ENCODE assay signal across 15 cellular contexts in genomic region chr11:47507868-47508594, GRCh38. TPM values are rescaled to one million over a fixed set of nuclear protein-coding genes. Genes with fewer than 3 reads are reported as not detected.
DNase-seq lines count a peak whose midpoint lies in the region; ATAC-seq and TF ChIP-seq lines count a peak whose summit lies in the region.
"Had no signal": no experiment of that assay in that cellular context is flagged by ENCODE, and none has a peak within 500 bp of the region (broad histone marks: within the 10 kb centered on the region; RNA-seq: fewer than 3 reads in every experiment).

No MANE protein-coding gene starts in this region.

- H4K20me1 ChIP-seq in SU-DHL-6 (ENCODE audit: low read depth, low read length) (peaks cover 15% of the 10 kb centered on the region; the same call in 1 of the 2 replicates), hepatocyte (ENCODE audit: insufficient read depth, poor library complexity, severe bottlenecking) (peaks cover 61% of the 10 kb centered on the region)

- intact Hi-C loops in gastrocnemius medialis (cut with DNase I; ENCODE audit: low total_unique reads) = no loop called here
- intact Hi-C loops in head of caudate nucleus (cut with DNase I) = no loop called here

- CTCF ChIA-PET in activated CD4-positive, alpha-beta T cell treated with anti-CD3 and anti-CD28 coated beads, Interleukin-2, amount 10 ng/mL, durations not matched to agents 7 days and 5 days (lab: Charles Lee) = interaction anchor here (2.4 to 3.3 kb wide), 2 partner anchors 11 to 12 kb away, joined by 9 to 15 read pairs; no protein-coding TSS in a partner anchor

- H3K4me3 Mint-ChIP-seq in activated CD4-positive, alpha-beta T cell treated with anti-CD3 and anti-CD28 coated beads, Interleukin-2, amount 10 ng/mL, durations not matched to agents 7 days and 5 days = no peak overlapping the region
- H3K4me3 Mint-ChIP-seq: mesothelial cell of epicardium had no signal

- H3K9me3 ChIP-seq in SU-DHL-6 (ENCODE audit: insufficient read depth, low read length) = no peaks in the 10 kb centered on the region
- no peaks in the 10 kb centered on the region for H3K9me3 ChIP-seq in hepatocyte (ENCODE audit: low read depth)
- H3K9me3 ChIP-seq in gastrocnemius medialis = no peaks in the 10 kb centered on the region
- H3K9me3 ChIP-seq: ascending aorta, upper lobe of right lung had no signal

- H3K9ac ChIP-seq in SU-DHL-6 (ENCODE audit: low read length) = no peak overlapping the region

- H3K27ac ChIP-seq in SU-DHL-6 (ENCODE audit: low read depth, low read length) (peak overlapping the region; percentile 49), hepatocyte (peak overlapping the region; percentile 89), gastrocnemius medialis (peak overlapping the region; percentile 32 to 89 (median 80))

- H3K79me2 ChIP-seq in SU-DHL-6 (ENCODE audit: insufficient read depth, low read length) (peaks cover 100% of the 10 kb centered on the region), hepatocyte (peaks cover 99% of the 10 kb centered on the region)

- H3K27me3 ChIP-seq in SU-DHL-6 (ENCODE audit: low read length) = no peaks in the 10 kb centered on the region
- H3K27me3 ChIP-seq in hepatocyte = no peaks in the 10 kb centered on the region
- H3K27me3 ChIP-seq in gastrocnemius medialis = no peaks in the 10 kb centered on the region
- H3K27me3 ChIP-seq: ascending aorta, upper lobe of right lung had no signal

- H3K36me3 Mint-ChIP-seq in activated CD4-positive, alpha-beta T cell treated with anti-CD3 and anti-CD28 coated beads, Interleukin-2, amount 10 ng/mL, durations not matched to agents 7 days and 5 days (ENCODE audit: low read depth) = peaks cover 17% of the 10 kb centered on the region
- H3K36me3 Mint-ChIP-seq: mesothelial cell of epicardium had no signal

- H3K4me2 ChIP-seq in SU-DHL-6 (ENCODE audit: low read depth, low read length, poor library complexity, severe bottlenecking) = peak overlapping the region; percentile 2
- H3K4me2 ChIP-seq in hepatocyte = no peak overlapping the region

- no peak for ATAC-seq in gastrocnemius medialis
- ATAC-seq: HCT116, sciatic nerve, upper lobe of right lung had no signal

- H3K9me3 Mint-ChIP-seq in activated CD4-positive, alpha-beta T cell treated with anti-CD3 and anti-CD28 coated beads, Interleukin-2, amount 10 ng/mL, durations not matched to agents 7 days and 5 days = no peaks in the 10 kb centered on the region
- H3K9me3 Mint-ChIP-seq: mesothelial cell of epicardium had no signal

- no peak for TF ChIP-seq CTCF in SU-DHL-6 (IDR thresholded peaks at IDR 0.05; ENCODE audit: insufficient read depth, low read length, poor library complexity, severe bottlenecking)
- TF ChIP-seq CTCF in hepatocyte (IDR thresholded peaks at IDR 0.05; ENCODE audit: poor library complexity) = no peak
- TF ChIP-seq CTCF in gastrocnemius medialis (IDR thresholded peaks at IDR 0.05 in 4 of 5, conservative IDR thresholded peaks at IDR 0.05 in 1 of 5) = no peak

- 53% methylated on average over 2 of the region's 2 CpGs for WGBS in hepatocyte (ENCODE audit: low lambda C conversion rate, missing lambda C conversion rate)

- H3K27ac Mint-ChIP-seq in activated CD4-positive, alpha-beta T cell treated with anti-CD3 and anti-CD28 coated beads, Interleukin-2, amount 10 ng/mL, durations not matched to agents 7 days and 5 days = peak overlapping the region; percentile 59

- no peaks in the 10 kb centered on the region for H3K9me2 ChIP-seq in SU-DHL-6 (replicated peaks; ENCODE audit: insufficient read depth, low read length)
- H3K9me2 ChIP-seq in hepatocyte (replicated peaks; ENCODE audit: insufficient read depth) = no peaks in the 10 kb centered on the region

- in situ Hi-C loops in gastrocnemius medialis (cut with MboI; ENCODE audit: low sequenced_read_pairs in 4 of 4) = no loop called here

- peaks cover 69% of the 10 kb centered on the region for H3K4me1 Mint-ChIP-seq in activated CD4-positive, alpha-beta T cell treated with anti-CD3 and anti-CD28 coated beads, Interleukin-2, amount 10 ng/mL, durations not matched to agents 7 days and 5 days

- H3K36me3 ChIP-seq in SU-DHL-6 (ENCODE audit: low read length) = no peaks in the 10 kb centered on the region
- H3K36me3 ChIP-seq in hepatocyte (replicated peaks; ENCODE audit: insufficient read depth, low read depth) = no peaks in the 10 kb centered on the region
- no peaks in the 10 kb centered on the region for H3K36me3 ChIP-seq in gastrocnemius medialis
- H3K36me3 ChIP-seq: ascending aorta, upper lobe of right lung had no signal

- H3K4me1 ChIP-seq in hepatocyte (ENCODE audit: insufficient read depth) (peaks cover 26% of the 10 kb centered on the region), gastrocnemius medialis (peaks cover 68 to 85% of the 10 kb centered on the region in 2 donors)

- no peaks in the 10 kb centered on the region for H3K27me3 Mint-ChIP-seq in activated CD4-positive, alpha-beta T cell treated with anti-CD3 and anti-CD28 coated beads, Interleukin-2, amount 10 ng/mL, durations not matched to agents 7 days and 5 days

- no peak overlapping the region for H2AFZ ChIP-seq in SU-DHL-6 (ENCODE audit: low read depth, low read length, severe bottlenecking)
- H2AFZ ChIP-seq in hepatocyte = no peak overlapping the region

- no peak for TF ChIP-seq POLR2A in gastrocnemius medialis (IDR thresholded peaks at IDR 0.05)

- H3K4me3 ChIP-seq in SU-DHL-6 (ENCODE audit: insufficient read depth, low read length, poor library complexity, severe bottlenecking) (no peak overlapping the region), hepatocyte (no peak overlapping the region), gastrocnemius medialis (no peak overlapping the region)
- H3K4me3 ChIP-seq: ascending aorta, upper lobe of right lung had no signal

- POLR2A ChIA-PET in activated CD4-positive, alpha-beta T cell treated with anti-CD3 and anti-CD28 coated beads, Interleukin-2, amount 10 ng/mL, durations not matched to agents 7 days and 5 days (lab: Charles Lee) = no interaction called here

- H3F3A ChIP-seq in SU-DHL-6 (ENCODE audit: insufficient read depth) = peaks cover 15% of the 10 kb centered on the region

- no peak for DNase-seq in activated CD4-positive, alpha-beta T cell treated with anti-CD3 and anti-CD28 coated beads, Interleukin-2, amount 10 ng/mL, durations not matched to agents 7 days and 5 days
- no peak for DNase-seq in activated CD4-positive, alpha-beta T cell treated with anti-CD3 and anti-CD28 coated beads for 1 hour
- DNase-seq in hepatocyte (ENCODE audit: low spot score) (no peak), gastrocnemius medialis (no peak), head of caudate nucleus (no peak), GF-D8 (lab: John Stamatoyannopoulos, UW) (no peak), NCI-H774 (lab: John Stamatoyannopoulos, UW) (no peak)
- DNase-seq: NCI-H2029, SW 1271, upper lobe of right lung had no signal

RNA-seq across cellular contexts. Expression of gene CELF1, which starts 44.9 kb away (rescaled TPM):
- 100 to 1,000 TPM; 102 to 105 TPM for total RNA-seq in activated CD4-positive, alpha-beta T cell treated with anti-CD3 and anti-CD28 coated beads, Interleukin-2, amount 10 ng/mL, durations not matched to agents 7 days and 5 days
- 82.7 and 84.6 TPM in 2 replicates for total RNA-seq in hepatocyte
- polyA plus RNA-seq in hepatocyte = 59.1 and 70.3 TPM in 2 replicates
- 100 to 1,000 TPM; 106 to 185 (median 136) TPM for total RNA-seq in gastrocnemius medialis

RNA-seq across cellular contexts. Expression of gene PTPMT1, which starts 57.4 kb away (rescaled TPM):
- 10 to 100 TPM; 34.2 to 40.5 TPM for total RNA-seq in activated CD4-positive, alpha-beta T cell treated with anti-CD3 and anti-CD28 coated beads, Interleukin-2, amount 10 ng/mL, durations not matched to agents 7 days and 5 days
- total RNA-seq in hepatocyte = 112 and 120 TPM in 2 replicates
- polyA plus RNA-seq in hepatocyte = 100 and 108 TPM in 2 replicates
- 10 to 100 TPM; 58.2 to 87.9 (median 79.8) TPM for total RNA-seq in gastrocnemius medialis

RNA-seq across cellular contexts. Expression of gene RAPSN, which starts 59.1 kb away (rescaled TPM):
- under 1 TPM; 0.48 to 0.50 TPM for total RNA-seq in activated CD4-positive, alpha-beta T cell treated with anti-CD3 and anti-CD28 coated beads, Interleukin-2, amount 10 ng/mL, durations not matched to agents 7 days and 5 days
- total RNA-seq in hepatocyte (0.44 TPM in 1 of 2 replicates, not detected in the other), gastrocnemius medialis (10 to 100 TPM; 48.9 to 68.6 (median 59.4) TPM)
- 0.34 and 0.46 TPM in 2 replicates for polyA plus RNA-seq in hepatocyte
- total RNA-seq: ascending aorta had no signal

Comparison
In these comparisons a context has a peak if more than half of its experiments do, and no peak if none do; other contexts are left out.
1. RNA of gene RAPSN, which starts 59.1 kb away (total RNA-seq): 48.9 to 68.6 TPM in gastrocnemius medialis; 0.48 to 0.50 TPM in activated CD4-positive, alpha-beta T cell treated with anti-CD3 and anti-CD28 coated beads, Interleukin-2, amount 10 ng/mL, durations not matched to agents 7 days and 5 days and 0.44 TPM in hepatocyte; every median in the first group is over 10 times any median in the second.
2. Peak in every context shown above with its lines, with median percentiles within 50 percentile points of each other: H3K27ac ChIP-seq.